8 cellular contexts compared by ENCODE assay signal in genomic region chr5:159826351-159827222, GRCh38.
DNase-seq lines count a peak whose midpoint lies in the region; ATAC-seq, FAIRE-seq and TF ChIP-seq lines count a peak whose summit lies in the region.

No MANE protein-coding gene starts in this region.

- no peak for TF ChIP-seq CTCF in bronchial epithelial cell (IDR thresholded peaks at IDR 0.05; ENCODE audit: insufficient read depth, low read length, severe bottlenecking)

- in situ Hi-C loops in KBM-7 (cut with MboI; ENCODE audit: low pct_unique_long_range_greater_than_20kb, low sequenced_read_pairs), result no loop called here

- no peak overlapping the region for H3K4me3 ChIP-seq in bronchial epithelial cell (ENCODE audit: low read depth, low read length)

- FAIRE-seq in bronchial epithelial cell (lab: Jason Lieb, UNC), result peak; percentile 96

- POLR2A ChIA-PET in HEK293T (lab: Yijun Ruan, JAX), result no interaction called here

- CTCF ChIA-PET in HEK293T (lab: Yijun Ruan, JAX), result no interaction called here

- H3K27me3 ChIP-seq in bronchial epithelial cell (ENCODE audit: control insufficient read depth, insufficient read depth, low read length), result no peaks in the 10 kb centered on the region

- DNase-seq in GM03348 (ENCODE audit: low spot score) (peak; percentile 65), bronchial epithelial cell (ENCODE audit: low read depth) (peak; percentile 88), pulmonary artery endothelial cell (ENCODE audit: low read depth, low spot score) (peak; percentile 11), KBM-7 (no peak), NCI-H1048 (lab: John Stamatoyannopoulos, UW) (no peak), HEK293T (ENCODE audit: extremely low spot score) (no peak)

- no peaks in the 10 kb centered on the region for H3K36me3 ChIP-seq in bronchial epithelial cell (ENCODE audit: control insufficient read depth, insufficient read depth, low read length)

- ATAC-seq in GM21526 (IDR thresholded peaks at IDR 0.05; ENCODE audit: low FRiP score, unreplicated experiment) (peak; percentile 97), HG03565 (IDR thresholded peaks at IDR 0.05; ENCODE audit: unreplicated experiment) (peak; percentile 97)

TF ChIP-seq in HEK293T, 16 proteins besides CTCF, POLR2A, EP300 and RAD21:
- no peak for TF ChIP-seq ARNT (IDR thresholded peaks at IDR 0.05)
- no peak for TF ChIP-seq TARDBP (IDR thresholded peaks at IDR 0.05)
- no peak for TF ChIP-seq FOXK2 (IDR thresholded peaks at IDR 0.05)
- no peak for TF ChIP-seq LEF1 (IDR thresholded peaks at IDR 0.05; ENCODE audit: borderline replicate concordance)
- TF ChIP-seq PKNOX1 (IDR thresholded peaks at IDR 0.05), result no peak
- TF ChIP-seq ZNF384 (IDR thresholded peaks at IDR 0.05), result no peak
- TF ChIP-seq BHLHE40 (IDR thresholded peaks at IDR 0.05; ENCODE audit: borderline replicate concordance), result no peak
- TF ChIP-seq CTBP1 (IDR thresholded peaks at IDR 0.05; ENCODE audit: borderline replicate concordance), result no peak
- no peak for TF ChIP-seq HDGF (IDR thresholded peaks at IDR 0.05; ENCODE audit: borderline replicate concordance)
- no peak for TF ChIP-seq ELF4 (IDR thresholded peaks at IDR 0.05)
- TF ChIP-seq SUZ12 (IDR thresholded peaks at IDR 0.05), result no peak
- no peak for TF ChIP-seq FOXA1 (IDR thresholded peaks at IDR 0.05)
- no peak for TF ChIP-seq FOXM1 (IDR thresholded peaks at IDR 0.05; ENCODE audit: borderline replicate concordance)
- TF ChIP-seq L3MBTL2 (conservative IDR thresholded peaks at IDR 0.05), result no peak
- TF ChIP-seq SP1 (IDR thresholded peaks at IDR 0.05), result no peak
- no peak for TF ChIP-seq NFRKB (IDR thresholded peaks at IDR 0.05)

Comparison
In these comparisons a context has a peak if more than half of its experiments do, and no peak if none do; other contexts are left out.
1. DNase-seq: peak in GM03348 (single experiment), bronchial epithelial cell (single experiment) and pulmonary artery endothelial cell (single experiment); none in KBM-7 (single experiment), NCI-H1048 (single experiment) and HEK293T (single experiment).